Comparison of ENCODE assay signal across 13 cellular contexts in the genomic region with DNA sequence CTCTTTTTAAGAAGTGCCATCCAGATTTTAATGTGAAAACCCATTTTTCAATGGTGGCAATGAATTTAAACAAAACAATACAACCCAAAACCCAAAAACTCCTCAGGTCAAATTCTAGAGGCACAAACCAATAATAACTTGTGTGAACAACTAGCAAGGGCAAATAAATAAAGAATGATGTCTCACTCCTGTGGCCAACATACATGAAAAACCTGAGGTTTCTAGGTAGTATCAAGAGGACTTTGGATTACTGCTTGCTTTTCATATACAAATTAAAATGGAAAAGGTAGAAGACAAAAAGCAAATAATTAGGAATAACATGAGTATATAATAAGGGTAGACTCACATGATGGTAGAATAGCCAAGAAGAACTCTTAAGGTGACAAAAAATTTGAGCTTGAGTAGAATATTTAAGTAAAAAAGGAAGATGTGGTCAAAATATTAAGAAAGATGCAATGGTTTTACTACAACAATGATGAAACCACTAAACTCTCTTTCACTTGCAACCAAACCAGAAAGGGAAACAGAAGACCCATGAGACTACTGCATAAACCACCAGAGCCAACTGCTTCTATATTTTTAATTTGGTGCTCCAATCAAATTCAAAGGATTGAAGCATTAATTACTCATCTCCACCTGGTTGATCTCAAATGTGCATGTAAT. TPM values are rescaled to one million over a fixed set of nuclear protein-coding genes. Genes with fewer than 3 reads are reported as not detected.
A peak's percentile ranks its signal among the peaks of the same experiment; 100 is the strongest.
DNase-seq lines count a peak whose midpoint lies in the region; ATAC-seq and TF ChIP-seq lines count a peak whose summit lies in the region.
"Had no signal": no experiment of that assay in that cellular context is flagged by ENCODE, and none has a peak within 500 bp of the region (broad histone marks: within the 10 kb centered on the region; RNA-seq: fewer than 3 reads in every experiment).

No MANE protein-coding gene starts in this region.

- H3K4me3 Mint-ChIP-seq in activated CD8-positive, alpha-beta T cell treated with anti-CD3 and anti-CD28 coated beads for 36 hours: no peak overlapping the region
- H3K4me3 Mint-ChIP-seq: naive B cell had no signal

- peak; percentile 93 for ATAC-seq in GM18511 (IDR thresholded peaks at IDR 0.05; ENCODE audit: unreplicated experiment)
- peak; percentile 91 for ATAC-seq in GM21529 (IDR thresholded peaks at IDR 0.05; ENCODE audit: unreplicated experiment)
- peak; percentile 86 for ATAC-seq in HG03378 (IDR thresholded peaks at IDR 0.05; ENCODE audit: unreplicated experiment)
- ATAC-seq in activated CD8-positive, alpha-beta T cell treated with anti-CD3 and anti-CD28 coated beads for 36 hours: peak; percentile 30
- no peak for ATAC-seq in GM19324 (IDR thresholded peaks at IDR 0.05; ENCODE audit: low FRiP score, unreplicated experiment)
- no peak for ATAC-seq in right cardiac atrium
- ATAC-seq: body of pancreas had no signal

- H3K36me3 Mint-ChIP-seq in activated CD8-positive, alpha-beta T cell treated with anti-CD3 and anti-CD28 coated beads for 36 hours (ENCODE audit: low read depth): peaks cover 57% of the 10 kb centered on the region

- no peaks in the 10 kb centered on the region for H3K27me3 Mint-ChIP-seq in activated CD8-positive, alpha-beta T cell treated with anti-CD3 and anti-CD28 coated beads for 36 hours
- H3K27me3 Mint-ChIP-seq: naive B cell had no signal

- H3K27ac Mint-ChIP-seq in activated CD8-positive, alpha-beta T cell treated with anti-CD3 and anti-CD28 coated beads for 36 hours: peak overlapping the region; percentile 59

- H3K4me1 Mint-ChIP-seq in activated CD8-positive, alpha-beta T cell treated with anti-CD3 and anti-CD28 coated beads for 36 hours (ENCODE audit: low read depth): peaks cover 29% of the 10 kb centered on the region

- no peaks in the 10 kb centered on the region for H3K9me3 ChIP-seq in right cardiac atrium (ENCODE audit: control insufficient read depth, low read length)
- H3K9me3 ChIP-seq: body of pancreas had no signal

- intact Hi-C loops in activated CD8-positive, alpha-beta T cell treated with anti-CD3 and anti-CD28 coated beads for 36 hours (cut with micrococcal nuclease): no loop called here
- intact Hi-C loops in right cardiac atrium (cut with DNase I): no loop called here

- no peak for DNase-seq in activated CD8-positive, alpha-beta T cell treated with anti-CD3 and anti-CD28 coated beads for 36 hours
- DNase-seq in right cardiac atrium: no peak
- no peak for DNase-seq in activated CD8-positive, alpha-beta memory T cell treated with anti-CD3 and anti-CD28 coated beads, Interleukin-2, amount 50 U/mL, for 4 hours
- DNase-seq in NCI-H446 (lab: John Stamatoyannopoulos, UW): no peak
- DNase-seq: body of pancreas, DMS53, foreskin fibroblast, naive B cell, NCI-H446 treated with DMSO at 0.1 percent for 48 hours had no signal

- no peak overlapping the region for H3K4me3 ChIP-seq in right cardiac atrium (ENCODE audit: low read length)
- H3K4me3 ChIP-seq: body of pancreas had no signal

- H3K27ac ChIP-seq in right cardiac atrium (ENCODE audit: low read length): no peak overlapping the region
- H3K27ac ChIP-seq: body of pancreas had no signal

- H3K4me1 ChIP-seq in right cardiac atrium (ENCODE audit: control insufficient read depth, insufficient read depth, low read length): no peaks in the 10 kb centered on the region

- H3K27me3 ChIP-seq in right cardiac atrium (ENCODE audit: control insufficient read depth, insufficient read depth): no peaks in the 10 kb centered on the region
- H3K27me3 ChIP-seq: body of pancreas had no signal

- CTCF ChIA-PET in activated CD8-positive, alpha-beta T cell treated with anti-CD3 and anti-CD28 coated beads for 36 hours (lab: Charles Lee): interaction anchor here (1.1 kb wide), 2 partner anchors 213 to 448 kb away, joined by 3 read pairs; no protein-coding TSS in a partner anchor

- H3K9me3 Mint-ChIP-seq in activated CD8-positive, alpha-beta T cell treated with anti-CD3 and anti-CD28 coated beads for 36 hours: no peaks in the 10 kb centered on the region
- H3K9me3 Mint-ChIP-seq: naive B cell had no signal

- TF ChIP-seq CTCF in activated CD8-positive, alpha-beta T cell treated with anti-CD3 and anti-CD28 coated beads for 36 hours (IDR thresholded peaks at IDR 0.05): no peak

- POLR2A ChIA-PET in activated CD8-positive, alpha-beta T cell treated with anti-CD3 and anti-CD28 coated beads for 36 hours (lab: Charles Lee): no interaction called here

RNA-seq across cellular contexts. Expression of gene DARS1, which starts 53.5 kb away (rescaled TPM):
- 100 to 1,000 TPM; 210 to 211 TPM for total RNA-seq in activated CD8-positive, alpha-beta T cell treated with anti-CD3 and anti-CD28 coated beads for 36 hours
- total RNA-seq in right cardiac atrium: 10 to 100 TPM; 50.0 to 56.0 (median 54.3) TPM
- polyA plus RNA-seq in right cardiac atrium: 63.4 TPM

RNA-seq across cellular contexts. Expression of gene MCM6, which starts 55.7 kb away (rescaled TPM):
- 100 to 1,000 TPM; 229 to 234 TPM for total RNA-seq in activated CD8-positive, alpha-beta T cell treated with anti-CD3 and anti-CD28 coated beads for 36 hours
- total RNA-seq in right cardiac atrium: 1 to 10 TPM; 5.1 to 5.8 (median 5.4) TPM
- 2.5 TPM for polyA plus RNA-seq in right cardiac atrium

Comparison
In these comparisons a context has a peak if more than half of its experiments do, and no peak if none do; other contexts are left out.
1. ATAC-seq: peak in GM18511 (single experiment), GM21529 (single experiment), HG03378 (single experiment) and activated CD8-positive, alpha-beta T cell treated with anti-CD3 and anti-CD28 coated beads for 36 hours (single experiment); none in GM19324 (single experiment) and right cardiac atrium (0 of 2).
2. RNA of gene MCM6, which starts 55.7 kb away (total RNA-seq): 229 to 234 TPM in activated CD8-positive, alpha-beta T cell treated with anti-CD3 and anti-CD28 coated beads for 36 hours; 5.1 to 5.8 TPM in right cardiac atrium; every median in the first group is over 10 times any median in the second.